In genomic region chr14:103890052-103890371, GRCh38 we compare ENCODE assay signal across 18 cellular contexts. TPM values are rescaled to one million over a fixed set of nuclear protein-coding genes. Genes with fewer than 3 reads are reported as not detected.
"Had no signal": no experiment of that assay in that cellular context is flagged by ENCODE, and none has a peak within 500 bp of the region (broad histone marks: within the 10 kb centered on the region; RNA-seq: fewer than 3 reads in every experiment).

No MANE protein-coding gene starts in this region.

- H3K4me3 ChIP-seq: left lung, prostate gland, thyroid gland, uterus had no signal

- DNase-seq: activated CD4-positive, alpha-beta memory T cell treated with anti-CD3 and anti-CD28 coated beads, Interleukin-2, amount 10 ng/mL, durations not matched to agents 7 days and 5 days; activated CD4-positive, alpha-beta T cell treated with anti-CD3 and anti-CD28 coated beads for 36 hours; activated CD8-positive, alpha-beta memory T cell treated with anti-CD3 and anti-CD28 coated beads, Interleukin-2, amount 50 U/mL, for 4 hours; activated naive CD4-positive, alpha-beta T cell; activated T-cell treated with anti-CD3 and anti-CD28 coated beads, Interleukin-2, amount 50 U/mL, for 72 hours; aorta; effector CD8-positive, alpha-beta T cell; mesendoderm; naive B cell; T-helper 1 cell; thyroid gland; uterus; WERI-Rb-1 had no signal

- H3K36me3 ChIP-seq: heart left ventricle, left lung, prostate gland, thyroid gland, uterus, WERI-Rb-1 had no signal

- ATAC-seq: activated CD4-positive, alpha-beta T cell treated with anti-CD3 and anti-CD28 coated beads for 36 hours; activated T-cell treated with anti-CD3 and anti-CD28 coated beads, Interleukin-2, amount 50 U/mL, for 72 hours had no signal

- H3K27me3 ChIP-seq: heart left ventricle, left lung, thyroid gland, uterus had no signal

- H3K4me1 ChIP-seq: uterus had no signal

- H3K9me3 ChIP-seq: heart left ventricle, left lung, prostate gland, thyroid gland, uterus had no signal

- H3K27ac ChIP-seq: left lung, thyroid gland, uterus, WERI-Rb-1 had no signal

RNA-seq across cellular contexts. Expression of gene RD3L, which starts 52.3 kb away (rescaled TPM):
- total RNA-seq: activated CD4-positive, alpha-beta memory T cell treated with anti-CD3 and anti-CD28 coated beads, Interleukin-2, amount 10 ng/mL, durations not matched to agents 7 days and 5 days; activated CD4-positive, alpha-beta T cell treated with anti-CD3 and anti-CD28 coated beads for 36 hours; activated T-cell treated with anti-CD3 and anti-CD28 coated beads, Interleukin-2, amount 50 U/mL, for 72 hours; aorta; frontal cortex; left lung; prostate gland; thyroid gland; uterus had no signal
- polyA plus RNA-seq: aorta, keratinocyte had no signal
